ENCODE assay signal across 34 cellular contexts in the genomic region with DNA sequence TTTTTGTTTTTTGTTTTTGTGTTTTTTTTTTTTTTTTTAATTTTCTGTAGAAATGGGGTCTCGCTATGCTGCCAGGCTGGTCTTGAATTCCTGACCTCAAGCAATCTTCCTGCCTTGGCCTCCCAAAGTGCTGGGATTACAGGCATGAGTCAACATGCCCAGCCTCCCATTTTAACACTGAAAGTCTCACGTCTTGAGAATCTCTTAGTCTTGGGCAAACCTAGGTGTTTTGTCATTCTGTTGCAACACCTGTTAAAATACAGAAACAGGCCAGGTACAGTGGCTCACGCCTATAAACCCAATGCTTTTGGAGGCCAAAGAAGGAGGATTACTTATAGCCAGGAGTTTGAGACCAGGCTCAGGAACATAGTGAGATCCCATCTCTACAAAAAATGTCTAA.
"Had no signal": no experiment of that assay in that cellular context is flagged by ENCODE, and none has a peak within 500 bp of the region (broad histone marks: within the 10 kb centered on the region; RNA-seq: fewer than 3 reads in every experiment).

No MANE protein-coding gene starts in this region.

- H3K27me3 ChIP-seq: adrenal gland, body of pancreas, brain microvascular endothelial cell had no signal

- H3K27me3 Mint-ChIP-seq: activated B cell treated with CpG ODN at 0.5 μM for 24 hours; activated CD4-positive, alpha-beta memory T cell treated with anti-CD3 and anti-CD28 coated beads for 36 hours; activated CD4-positive, alpha-beta T cell treated with anti-CD3 and anti-CD28 coated beads, Interleukin-2, amount 10 ng/mL, durations not matched to agents 24 days and 14 days; activated CD8-positive, alpha-beta T cell treated with anti-CD3 and anti-CD28 coated beads for 36 hours; activated naive CD8-positive, alpha-beta T cell treated with anti-CD3 and anti-CD28 coated beads for 36 hours had no signal

- H3K36me3 ChIP-seq: adrenal gland, brain microvascular endothelial cell had no signal

- H3K4me3 ChIP-seq: adrenal gland, body of pancreas had no signal

- H3K4me1 ChIP-seq: adrenal gland, body of pancreas had no signal

- H3K9me3 ChIP-seq: adrenal gland, body of pancreas had no signal

- H3K4me3 Mint-ChIP-seq: activated B cell treated with CpG ODN at 0.5 μM for 24 hours; activated CD4-positive, alpha-beta memory T cell treated with anti-CD3 and anti-CD28 coated beads for 36 hours; activated CD4-positive, alpha-beta T cell treated with anti-CD3 and anti-CD28 coated beads, Interleukin-2, amount 10 ng/mL, durations not matched to agents 24 days and 14 days; activated CD8-positive, alpha-beta T cell treated with anti-CD3 and anti-CD28 coated beads for 36 hours; activated naive CD4-positive, alpha-beta T cell treated with anti-CD3 and anti-CD28 coated beads for 36 hours; activated naive CD8-positive, alpha-beta T cell treated with anti-CD3 and anti-CD28 coated beads for 36 hours; activated T-cell treated with anti-CD3 and anti-CD28 coated beads, Interleukin-2, amount 50 U/mL, for 4 hours; activated T-cell treated with anti-CD3 and anti-CD28 coated beads, Interleukin-2, amount 50 U/mL, for 72 hours; activated T-helper 1 cell treated with anti-CD3 and anti-CD28 coated beads, Interleukin-12 subunit alpha, Interleukin-12 subunit beta, Interleukin-2, Interleukin-4 antibody, amounts not matched to agents 30 ng/mL and 10 ng/mL and 1 ng/mL, durations not matched to agents 14 hours and 24 hours and 36 hours; activated T-helper 17 cell treated with anti-CD3 and anti-CD28 coated beads, Interleukin-2, amount 50 U/mL, for 72 hours; T-helper 1 cell treated with Interleukin-12 subunit alpha and Interleukin-12 subunit beta and Interleukin-4 antibody, amounts not matched to agents 30 μg/mL and 1 μg/mL, for 36 hours; T-helper 2 cell treated with Interferon-gamma antibody and Interleukin-4, amounts not matched to agents 5 μg/mL and 100 μg/mL, for 36 hours had no signal

- H3K9me3 Mint-ChIP-seq: activated CD4-positive, alpha-beta memory T cell treated with anti-CD3 and anti-CD28 coated beads for 36 hours; activated CD4-positive, alpha-beta T cell treated with anti-CD3 and anti-CD28 coated beads, Interleukin-2, amount 10 ng/mL, durations not matched to agents 24 days and 14 days; activated naive CD4-positive, alpha-beta T cell treated with anti-CD3 and anti-CD28 coated beads for 36 hours; activated naive CD8-positive, alpha-beta T cell treated with anti-CD3 and anti-CD28 coated beads for 36 hours; activated T-cell treated with anti-CD3 and anti-CD28 coated beads, Interleukin-2, amount 50 U/mL, for 4 hours; activated T-helper 1 cell treated with anti-CD3 and anti-CD28 coated beads, Interleukin-12 subunit alpha, Interleukin-12 subunit beta, Interleukin-2, Interleukin-4 antibody, amounts not matched to agents 30 ng/mL and 10 ng/mL and 1 ng/mL, durations not matched to agents 14 hours and 24 hours and 36 hours; activated T-helper 17 cell treated with anti-CD3 and anti-CD28 coated beads, Interleukin-2, amount 50 U/mL, for 72 hours; T-helper 1 cell treated with Interleukin-12 subunit alpha and Interleukin-12 subunit beta and Interleukin-4 antibody, amounts not matched to agents 30 μg/mL and 1 μg/mL, for 36 hours; T-helper 2 cell treated with Interferon-gamma antibody and Interleukin-4, amounts not matched to agents 5 μg/mL and 100 μg/mL, for 36 hours had no signal

- H3K27ac ChIP-seq: adrenal gland, body of pancreas, brain microvascular endothelial cell, VCaP had no signal

- ATAC-seq: activated CD8-positive, alpha-beta T cell treated with anti-CD3 and anti-CD28 coated beads for 36 hours; activated naive CD4-positive, alpha-beta T cell treated with anti-CD3 and anti-CD28 coated beads, Interleukin-2, amount 50 U/mL, for 72 hours; activated T-cell treated with anti-CD3 and anti-CD28 coated beads, Interleukin-2, amount 50 U/mL, for 4 hours; activated T-cell treated with anti-CD3 and anti-CD28 coated beads, Interleukin-2, amount 50 U/mL, for 72 hours; activated T-helper 17 cell treated with anti-CD3 and anti-CD28 coated beads, Interleukin-2, amount 50 U/mL, for 72 hours; body of pancreas had no signal

- DNase-seq: activated B cell treated with CpG ODN at 0.5 μM for 24 hours; activated CD4-positive, alpha-beta memory T cell treated with anti-CD3 and anti-CD28 coated beads for 36 hours; activated CD4-positive, alpha-beta T cell treated with anti-CD3 and anti-CD28 coated beads for 4 hours; activated CD4-positive, alpha-beta T cell treated with anti-CD3 and anti-CD28 coated beads, Interleukin-2, amount 10 ng/mL, durations not matched to agents 24 days and 14 days; activated CD4-positive, alpha-beta T cell treated with anti-CD3 and anti-CD28 coated beads, Interleukin-2, amount 50 U/mL, for 1 hour; activated CD4-positive, alpha-beta T cell treated with anti-CD3 and anti-CD28 coated beads, Interleukin-2, amount 50 U/mL, for 4 hours; activated CD4-positive, CD25-positive, alpha-beta regulatory T cell treated with anti-CD3 and anti-CD28 coated beads, Interleukin-2, amount 50 U/mL, for 72 hours; activated CD8-positive, alpha-beta memory T cell treated with anti-CD3 and anti-CD28 coated beads, Interleukin-2, amount 50 U/mL, for 4 hours; activated CD8-positive, alpha-beta T cell treated with anti-CD3 and anti-CD28 coated beads for 36 hours; activated effector memory CD4-positive, alpha-beta T cell treated with anti-CD3 and anti-CD28 coated beads, Interleukin-2, amount 50 U/mL, for 16 hours; activated gamma-delta T cell treated with Interleukin-2 at 50 U/mL for 16 hours; activated naive CD4-positive, alpha-beta T cell; activated naive CD4-positive, alpha-beta T cell treated with anti-CD3 and anti-CD28 coated beads for 36 hours; activated naive CD4-positive, alpha-beta T cell treated with anti-CD3 and anti-CD28 coated beads, Interleukin-2, amount 50 U/mL, for 16 hours; activated naive CD8-positive, alpha-beta T cell treated with anti-CD3 and anti-CD28 coated beads for 36 hours; activated T-cell treated with anti-CD3 and anti-CD28 coated beads for 4 hours; activated T-cell treated with anti-CD3 and anti-CD28 coated beads, Interleukin-2, amount 50 U/mL, for 1 hour; activated T-cell treated with anti-CD3 and anti-CD28 coated beads, Interleukin-2, amount 50 U/mL, for 4 hours; activated T-cell treated with anti-CD3 and anti-CD28 coated beads, Interleukin-2, amount 50 U/mL, for 72 hours; adrenal gland; amniotic stem cell; aorta; body of pancreas; brain microvascular endothelial cell; central memory CD4-positive, alpha-beta T cell; T-helper 1 cell; T-helper 2 cell; T-helper 9 cell had no signal

- H3K27ac Mint-ChIP-seq: activated B cell treated with CpG ODN at 0.5 μM for 24 hours; activated CD4-positive, alpha-beta memory T cell treated with anti-CD3 and anti-CD28 coated beads for 36 hours; activated CD4-positive, alpha-beta T cell treated with anti-CD3 and anti-CD28 coated beads, Interleukin-2, amount 10 ng/mL, durations not matched to agents 24 days and 14 days; activated CD8-positive, alpha-beta T cell treated with anti-CD3 and anti-CD28 coated beads for 36 hours; activated naive CD4-positive, alpha-beta T cell treated with anti-CD3 and anti-CD28 coated beads for 36 hours; activated naive CD4-positive, alpha-beta T cell treated with anti-CD3 and anti-CD28 coated beads, Interleukin-2, amount 50 U/mL, for 72 hours; activated naive CD8-positive, alpha-beta T cell treated with anti-CD3 and anti-CD28 coated beads for 36 hours; activated T-cell treated with anti-CD3 and anti-CD28 coated beads, Interleukin-2, amount 50 U/mL, for 72 hours; activated T-helper 1 cell treated with anti-CD3 and anti-CD28 coated beads, Interleukin-12 subunit alpha, Interleukin-12 subunit beta, Interleukin-2, Interleukin-4 antibody, amounts not matched to agents 30 ng/mL and 10 ng/mL and 1 ng/mL, durations not matched to agents 14 hours and 24 hours and 36 hours; activated T-helper 17 cell treated with anti-CD3 and anti-CD28 coated beads, Interleukin-2, amount 50 U/mL, for 72 hours; T-helper 1 cell treated with Interleukin-12 subunit alpha and Interleukin-12 subunit beta and Interleukin-4 antibody, amounts not matched to agents 30 μg/mL and 1 μg/mL, for 36 hours; T-helper 2 cell treated with Interferon-gamma antibody and Interleukin-4, amounts not matched to agents 5 μg/mL and 100 μg/mL, for 36 hours had no signal

- H3K36me3 Mint-ChIP-seq: activated CD4-positive, alpha-beta memory T cell treated with anti-CD3 and anti-CD28 coated beads for 36 hours; activated naive CD4-positive, alpha-beta T cell treated with anti-CD3 and anti-CD28 coated beads, Interleukin-2, amount 50 U/mL, for 72 hours; activated naive CD8-positive, alpha-beta T cell treated with anti-CD3 and anti-CD28 coated beads for 36 hours had no signal

- H3K4me1 Mint-ChIP-seq: activated B cell treated with CpG ODN at 0.5 μM for 24 hours; activated CD4-positive, alpha-beta T cell treated with anti-CD3 and anti-CD28 coated beads, Interleukin-2, amount 10 ng/mL, durations not matched to agents 24 days and 14 days; activated naive CD8-positive, alpha-beta T cell treated with anti-CD3 and anti-CD28 coated beads for 36 hours; activated T-helper 17 cell treated with anti-CD3 and anti-CD28 coated beads, Interleukin-2, amount 50 U/mL, for 72 hours had no signal
